11 cellular contexts compared by ENCODE assay signal in the genomic region with DNA sequence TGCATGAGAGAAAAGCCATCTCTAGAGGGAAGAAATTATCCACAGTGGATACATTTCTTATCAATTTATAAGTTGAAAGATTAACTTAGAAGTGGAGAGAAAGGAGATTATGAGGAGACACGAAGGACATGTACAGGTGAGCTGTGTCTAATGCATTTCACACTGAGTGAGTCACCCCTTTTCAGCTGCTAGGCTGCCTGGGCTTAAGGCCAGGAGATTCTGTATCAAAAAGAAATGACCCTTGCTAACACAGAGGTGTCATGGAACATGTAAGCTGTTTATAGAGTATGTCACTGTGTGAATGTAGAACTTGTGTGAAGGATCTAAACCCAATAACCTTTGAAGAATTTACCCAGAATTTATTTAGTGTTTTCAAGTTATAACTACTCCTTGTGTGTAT.
A peak's percentile ranks its signal among the peaks of the same experiment; 100 is the strongest.
DNase-seq lines count a peak whose midpoint lies in the region; ATAC-seq lines count a peak whose summit lies in the region.
"Had no signal": no experiment of that assay in that cellular context is flagged by ENCODE, and none has a peak within 500 bp of the region (broad histone marks: within the 10 kb centered on the region; RNA-seq: fewer than 3 reads in every experiment).

No MANE protein-coding gene starts in this region.

- no peak overlapping the region for H3K4me3 ChIP-seq in skeletal muscle cell (ENCODE audit: low read depth, low read length)
- H3K4me3 ChIP-seq: gastroesophageal sphincter, right lobe of liver had no signal

- DNase-seq in DMS53 (lab: John Stamatoyannopoulos, UW) (peak; percentile 52), DMS53 treated with DMSO at 0.1 percent for 48 hours (lab: John Stamatoyannopoulos, UW; ENCODE audit: unreplicated experiment) (no peak), NCI-H345 treated with DMSO at 0.1 percent for 48 hours (lab: John Stamatoyannopoulos, UW; ENCODE audit: unreplicated experiment) (peak; percentile 49), skeletal muscle cell (ENCODE audit: low read depth) (peak; percentile 18), SW 1271 (lab: John Stamatoyannopoulos, UW) (no peak)
- no peak for DNase-seq in activated effector memory CD4-positive, alpha-beta T cell treated with anti-CD3 and anti-CD28 coated beads, Interleukin-2, amount 50 U/mL, for 16 hours
- DNase-seq: activated CD4-positive, alpha-beta T cell treated with anti-CD3 and anti-CD28 coated beads, Interleukin-2, amount 10 ng/mL, durations not matched to agents 7 days and 5 days; right lobe of liver had no signal

- peak; percentile 73 for ATAC-seq in esophagus mucosa
- ATAC-seq in HG03097 (IDR thresholded peaks at IDR 0.05; ENCODE audit: low FRiP score, unreplicated experiment) = no peak
- ATAC-seq: gastroesophageal sphincter had no signal

Comparison
In these comparisons a context has a peak if more than half of its experiments do, and no peak if none do; other contexts are left out.
1. DNase-seq: peak in DMS53 (single experiment), NCI-H345 treated with DMSO at 0.1 percent for 48 hours (single experiment) and skeletal muscle cell (single experiment); none in DMS53 treated with DMSO at 0.1 percent for 48 hours (single experiment), SW 1271 (0 of 2) and activated effector memory CD4-positive, alpha-beta T cell treated with anti-CD3 and anti-CD28 coated beads, Interleukin-2, amount 50 U/mL, for 16 hours (single experiment).